In the genomic region with DNA sequence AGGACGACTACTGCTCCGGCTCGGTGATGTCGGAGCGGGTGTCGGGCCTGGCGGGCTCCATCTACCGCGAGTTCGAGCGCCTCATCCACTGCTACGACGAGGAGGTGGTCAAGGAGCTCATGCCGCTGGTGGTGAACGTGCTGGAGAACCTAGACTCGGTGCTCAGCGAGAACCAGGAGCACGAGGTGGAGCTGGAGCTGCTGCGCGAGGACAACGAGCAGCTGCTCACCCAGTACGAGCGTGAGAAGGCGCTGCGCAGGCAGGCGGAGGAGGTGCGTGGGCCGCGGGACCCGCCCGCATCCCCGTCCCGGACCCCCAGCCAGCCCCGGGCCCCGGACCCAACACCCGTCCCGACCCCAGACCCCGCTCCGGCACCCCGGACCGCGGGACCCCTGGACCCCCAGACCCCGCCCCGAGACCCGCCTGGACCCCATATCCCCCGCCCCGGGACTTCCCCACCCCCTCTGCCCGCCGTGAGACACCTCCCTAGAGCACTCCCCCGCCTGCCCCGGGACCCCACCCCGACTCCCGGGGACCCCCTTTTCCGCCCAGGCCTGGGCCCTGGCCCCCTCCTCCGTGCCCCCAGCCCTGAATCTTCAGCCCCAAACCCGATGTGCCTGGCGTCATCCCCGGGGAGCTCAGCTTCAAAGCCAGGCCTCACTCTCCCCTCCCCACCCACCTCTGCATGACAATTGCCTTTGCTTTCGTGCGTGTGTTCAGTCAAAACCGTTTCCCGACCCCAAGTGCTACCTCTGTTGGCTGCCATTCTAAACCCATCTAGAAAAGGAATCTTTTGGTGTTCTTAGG, we compare ENCODE assay signal across 1 cellular context.
TF ChIP-seq lines count a peak whose summit lies in the region.

No MANE protein-coding gene starts in this region.

TF ChIP-seq in endothelial cell of umbilical vein, 7 proteins besides CTCF, POLR2A, EP300 and RAD21:
- TF ChIP-seq JUN (IDR thresholded peaks at IDR 0.05; ENCODE audit: borderline replicate concordance, insufficient read depth, insufficient read length, low read depth) (no peak), MAX (IDR thresholded peaks at IDR 0.05; ENCODE audit: insufficient read depth, insufficient read length) (no peak)
